In the genomic region with DNA sequence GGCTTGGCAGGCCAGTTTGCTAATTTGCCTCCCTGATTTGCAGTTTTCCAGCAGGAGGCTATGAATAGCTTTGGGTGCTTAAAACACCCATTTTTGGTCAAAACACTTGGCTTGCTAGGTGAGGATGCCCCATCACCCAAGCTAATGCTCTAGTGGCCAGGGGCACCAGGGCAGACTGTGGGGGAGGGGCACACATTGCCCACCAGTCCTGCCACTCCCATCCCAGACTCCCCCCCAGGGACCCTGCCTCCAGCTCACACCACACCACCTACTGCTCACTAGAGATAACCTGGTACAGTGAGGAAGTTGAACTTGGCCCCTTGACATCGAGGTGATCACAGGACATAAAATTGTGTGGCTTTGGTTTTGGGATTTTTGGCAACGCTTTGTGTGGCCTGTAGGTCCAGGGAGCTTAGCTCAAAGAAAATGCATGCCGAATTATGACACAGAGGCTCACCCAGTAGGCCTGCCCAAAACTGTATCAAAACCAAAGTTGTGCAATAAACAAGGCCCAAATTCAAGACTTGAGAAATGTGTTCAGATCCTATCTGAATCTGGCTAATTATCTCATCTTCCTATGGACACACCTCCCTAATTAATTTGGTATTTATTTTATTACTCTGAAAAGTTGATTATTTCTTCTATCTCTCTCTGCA, we compare ENCODE assay signal across 19 cellular contexts. TPM values are rescaled to one million over a fixed set of nuclear protein-coding genes. Genes with fewer than 3 reads are reported as not detected.
A peak's percentile ranks its signal among the peaks of the same experiment; 100 is the strongest.
DNase-seq lines count a peak whose midpoint lies in the region; ATAC-seq and TF ChIP-seq lines count a peak whose summit lies in the region.
"Had no signal": no experiment of that assay in that cellular context is flagged by ENCODE, and none has a peak within 500 bp of the region (broad histone marks: within the 10 kb centered on the region; RNA-seq: fewer than 3 reads in every experiment).

No MANE protein-coding gene starts in this region.

- ATAC-seq in gastrocnemius medialis (no peak), GM18519 (IDR thresholded peaks at IDR 0.05; ENCODE audit: low FRiP score, unreplicated experiment) (no peak)
- ATAC-seq: left lobe of liver had no signal

- intact Hi-C loops in gastrocnemius medialis (cut with DNase I; ENCODE audit: low total_unique reads): no loop called here
- intact Hi-C loops in activated CD4-positive, alpha-beta memory T cell treated with anti-CD3 and anti-CD28 coated beads for 36 hours (cut with micrococcal nuclease): no loop called here

- H3K36me3 Mint-ChIP-seq in activated CD4-positive, alpha-beta memory T cell treated with anti-CD3 and anti-CD28 coated beads for 36 hours: no peaks in the 10 kb centered on the region
- H3K36me3 Mint-ChIP-seq: activated naive CD8-positive, alpha-beta T cell treated with anti-CD3 and anti-CD28 coated beads for 36 hours had no signal

- H3K36me3 ChIP-seq in HUES48 (ENCODE audit: control insufficient read depth, insufficient read depth, low read length) (no peaks in the 10 kb centered on the region), gastrocnemius medialis (no peaks in the 10 kb centered on the region)
- H3K36me3 ChIP-seq: neutrophil, upper lobe of left lung had no signal

- no peak overlapping the region for H3K27ac Mint-ChIP-seq in activated CD4-positive, alpha-beta memory T cell treated with anti-CD3 and anti-CD28 coated beads for 36 hours
- H3K27ac Mint-ChIP-seq: activated naive CD8-positive, alpha-beta T cell treated with anti-CD3 and anti-CD28 coated beads for 36 hours; B cell had no signal

- H3K27ac ChIP-seq in HUES48 (ENCODE audit: low read depth, low read length): peak overlapping the region; percentile 91
- H3K27ac ChIP-seq in RWPE1: peak overlapping the region; percentile 71
- peak overlapping the region in 3 of 4 donors; percentile 51 to 99 (median 99) for H3K27ac ChIP-seq in gastrocnemius medialis
- H3K27ac ChIP-seq: neutrophil had no signal

- H3K27me3 Mint-ChIP-seq in activated CD4-positive, alpha-beta memory T cell treated with anti-CD3 and anti-CD28 coated beads for 36 hours: peaks cover 52% of the 10 kb centered on the region

- H3K4me1 ChIP-seq in HUES48 (ENCODE audit: control insufficient read depth, insufficient read depth, low read length) (peaks cover 72% of the 10 kb centered on the region), gastrocnemius medialis (peaks cover 40 to 72% of the 10 kb centered on the region in 2 donors)

- no peaks in the 10 kb centered on the region for H3K9me3 Mint-ChIP-seq in activated CD4-positive, alpha-beta memory T cell treated with anti-CD3 and anti-CD28 coated beads for 36 hours
- H3K9me3 Mint-ChIP-seq: activated naive CD8-positive, alpha-beta T cell treated with anti-CD3 and anti-CD28 coated beads for 36 hours had no signal

- DNase-seq in RWPE1 (ENCODE audit: low spot score) (no peak), fibroblast of the aortic adventitia (ENCODE audit: low read depth) (peak; percentile 59), gastrocnemius medialis (no peak), SW480 (ENCODE audit: low spot score) (no peak), D341Med (ENCODE audit: low spot score) (no peak)
- DNase-seq in activated CD4-positive, alpha-beta memory T cell treated with anti-CD3 and anti-CD28 coated beads for 36 hours: no peak
- DNase-seq: activated CD4-positive, CD25-positive, alpha-beta regulatory T cell treated with anti-CD3 and anti-CD28 coated beads, Interleukin-2, amount 50 U/mL, for 72 hours; activated naive CD8-positive, alpha-beta T cell treated with anti-CD3 and anti-CD28 coated beads for 36 hours; DMS153; erythroblast; NCI-H2171; Right ventricle myocardium superior; upper lobe of left lung had no signal

- CTCF ChIA-PET in RWPE1 (lab: Yijun Ruan, JAX): interaction anchor here (0.6 kb wide), 2 partner anchors 8 to 18 kb away, joined by 3 read pairs; no protein-coding TSS in a partner anchor
- CTCF ChIA-PET in activated CD4-positive, alpha-beta memory T cell treated with anti-CD3 and anti-CD28 coated beads for 36 hours (lab: Charles Lee): interaction anchor here (0.6 to 5.1 kb wide), 6 partner anchors 8 to 715 kb away, joined by 3 to 80 read pairs (median 12); no protein-coding TSS in a partner anchor

- H3K4me3 Mint-ChIP-seq in activated CD4-positive, alpha-beta memory T cell treated with anti-CD3 and anti-CD28 coated beads for 36 hours: no peak overlapping the region
- H3K4me3 Mint-ChIP-seq: activated naive CD8-positive, alpha-beta T cell treated with anti-CD3 and anti-CD28 coated beads for 36 hours; B cell had no signal

- peaks cover 10% of the 10 kb centered on the region for H3K4me1 Mint-ChIP-seq in activated CD4-positive, alpha-beta memory T cell treated with anti-CD3 and anti-CD28 coated beads for 36 hours (ENCODE audit: low read depth)

- in situ Hi-C loops in gastrocnemius medialis (cut with MboI; ENCODE audit: low sequenced_read_pairs in 4 of 4): loop anchor here (5.0 to 25.0 kb wide), 5 partner anchors 322 to 722 kb away; no protein-coding TSS in a partner anchor

- H3K9me3 ChIP-seq in HUES48 (ENCODE audit: control insufficient read depth, insufficient read depth, low read length) (no peaks in the 10 kb centered on the region), gastrocnemius medialis (no peaks in the 10 kb centered on the region)
- H3K9me3 ChIP-seq: neutrophil, upper lobe of left lung had no signal

- TF ChIP-seq POLR2A in gastrocnemius medialis (IDR thresholded peaks at IDR 0.05): no peak

- peaks cover 12% of the 10 kb centered on the region for H3K27me3 ChIP-seq in HUES48 (ENCODE audit: control insufficient read depth, insufficient read depth, low read length)
- H3K27me3 ChIP-seq in gastrocnemius medialis: no peaks in the 10 kb centered on the region

- POLR2A ChIA-PET in RWPE1 (lab: Yijun Ruan, JAX; ENCODE audit: low non-redundant PET): no interaction called here
- POLR2A ChIA-PET in activated CD4-positive, alpha-beta memory T cell treated with anti-CD3 and anti-CD28 coated beads for 36 hours (lab: Charles Lee): no interaction called here

- no peak for TF ChIP-seq CTCF in RWPE1 (conservative IDR thresholded peaks at IDR 0.05; ENCODE audit: low read depth)
- no peak for TF ChIP-seq CTCF in fibroblast of the aortic adventitia (IDR thresholded peaks at IDR 0.05; ENCODE audit: insufficient read depth, low read length)
- no peak for TF ChIP-seq CTCF in gastrocnemius medialis (IDR thresholded peaks at IDR 0.05 in 4 of 5, conservative IDR thresholded peaks at IDR 0.05 in 1 of 5)

- H3K9ac ChIP-seq in HUES48 (ENCODE audit: low read depth, low read length): peak overlapping the region; percentile 3; the same call in 1 of the 2 replicates

- H3K4me3 ChIP-seq in HUES48 (ENCODE audit: low read depth, low read length) (no peak overlapping the region), fibroblast of the aortic adventitia (ENCODE audit: low read depth, low read length) (no peak overlapping the region), gastrocnemius medialis (peak overlapping the region in 2 of 4 donors; percentile 87 to 88)

RNA-seq across cellular contexts. Expression of gene NUAK1, which starts 4.3 kb away (rescaled TPM):
- total RNA-seq in fibroblast of the aortic adventitia (ENCODE audit: low replicate concordance): 3.0 and 8.3 TPM in 2 replicates
- total RNA-seq in gastrocnemius medialis: 10 to 100 TPM; 18.9 to 34.5 (median 29.1) TPM
- under 1 TPM in 1 of 2 experiments, not detected in 1; 0.05 TPM for total RNA-seq in activated CD4-positive, alpha-beta memory T cell treated with anti-CD3 and anti-CD28 coated beads for 36 hours
- total RNA-seq: activated naive CD8-positive, alpha-beta T cell treated with anti-CD3 and anti-CD28 coated beads for 36 hours; B cell; T-helper 2 cell treated with Interferon-gamma antibody and Interleukin-4, amounts not matched to agents 100 ng/mL and 5 ng/mL, for 36 hours had no signal
